2 cellular contexts compared by ENCODE assay signal in genomic region chr17:81828656-81829055, GRCh38.
TF ChIP-seq lines count a peak whose summit lies in the region.

No MANE protein-coding gene starts in this region.

TF ChIP-seq in PFSK-1, 5 proteins besides CTCF, POLR2A, EP300 and RAD21:
- TF ChIP-seq SIN3A (IDR thresholded peaks at IDR 0.05; ENCODE audit: borderline replicate concordance, insufficient read depth, low read length) (no peak), POLR2AphosphoS5 (IDR thresholded peaks at IDR 0.05; ENCODE audit: low read depth, low read length) (no peak), REST (IDR thresholded peaks at IDR 0.05; ENCODE audit: insufficient read depth in 1 of 2, low read depth in 2 of 2, low read length in 2 of 2) (no peak), FOXP2 (optimal IDR thresholded peaks at IDR 0.05; ENCODE audit: borderline replicate concordance, extremely low read depth, extremely low read length, insufficient read depth) (peak; percentile 62)

TF ChIP-seq in HepG2, 621 proteins besides CTCF, POLR2A, EP300 and RAD21:
- TF ChIP-seq HMG20B (CRISPR knock-in tag; conservative IDR thresholded peaks at IDR 0.05), result no peak
- TF ChIP-seq NFE2 (CRISPR knock-in tag; IDR thresholded peaks at IDR 0.05), result no peak
- TF ChIP-seq AKNA (CRISPR knock-in tag; IDR thresholded peaks at IDR 0.05; ENCODE audit: borderline replicate concordance), result no peak
- peak; percentile 80 for TF ChIP-seq AGO2 (optimal IDR thresholded peaks at IDR 0.05; ENCODE audit: low read depth, low read length)
- no peak for TF ChIP-seq ZNF20 (CRISPR knock-in tag; IDR thresholded peaks at IDR 0.05)
- 0 out of 2 replicates have a peak, but pooled peaks have one; percentile 25 for TF ChIP-seq ZNF333 (CRISPR knock-in tag; IDR thresholded peaks at IDR 0.05; ENCODE audit: borderline replicate concordance)
- TF ChIP-seq ZNF687 (CRISPR knock-in tag; IDR thresholded peaks at IDR 0.05), result 0 out of 2 replicates have a peak, but pooled peaks have one; percentile 13
